In the genomic region with DNA sequence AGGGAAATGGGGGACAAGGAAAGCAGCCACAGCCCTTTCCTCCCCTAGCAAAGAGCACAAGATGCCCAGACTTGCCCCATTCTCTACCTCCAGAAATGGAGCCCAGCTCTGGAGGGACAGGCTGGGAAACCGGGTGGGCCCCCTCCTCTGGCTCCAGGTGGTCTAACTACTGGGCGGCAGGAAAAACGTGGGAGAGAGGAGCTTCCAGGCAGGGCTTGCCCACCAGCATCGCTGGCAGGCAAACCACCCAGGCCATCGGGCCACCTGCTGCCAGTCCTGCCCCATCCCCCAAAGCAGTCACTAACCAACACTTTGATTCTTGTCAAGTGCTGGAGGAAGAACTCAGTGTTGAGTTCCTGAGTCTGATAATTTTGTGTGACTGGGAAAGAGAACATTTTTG, we compare ENCODE assay signal across 26 cellular contexts. TPM values are rescaled to one million over a fixed set of nuclear protein-coding genes. Genes with fewer than 3 reads are reported as not detected.
"Had no signal": no experiment of that assay in that cellular context is flagged by ENCODE, and none has a peak within 500 bp of the region (broad histone marks: within the 10 kb centered on the region; RNA-seq: fewer than 3 reads in every experiment).

No MANE protein-coding gene starts in this region.

- H3K36me3 Mint-ChIP-seq: natural killer cell had no signal

- H3K4me1 Mint-ChIP-seq: immature natural killer cell; stimulated activated effector memory CD8-positive, alpha-beta T cell treated with anti-CD3 and anti-CD28 coated beads, Interleukin-12 subunit alpha, Interleukin-12 subunit beta, amount 100 ng/mL, for 72 hours had no signal

- H3K27ac Mint-ChIP-seq: activated naive CD4-positive, alpha-beta T cell treated with anti-CD3 and anti-CD28 coated beads, Interleukin-2, amount 50 U/mL, for 24 hours; natural killer cell; stimulated activated effector memory CD8-positive, alpha-beta T cell treated with anti-CD3 and anti-CD28 coated beads, Interleukin-12 subunit alpha, Interleukin-12 subunit beta, amount 100 ng/mL, for 72 hours had no signal

- H3K4me3 ChIP-seq: ascending aorta, breast epithelium, gastroesophageal sphincter, heart right ventricle, pancreas, smooth muscle cell, thoracic aorta, upper lobe of left lung had no signal

- H3K27me3 Mint-ChIP-seq: activated naive CD4-positive, alpha-beta T cell treated with anti-CD3 and anti-CD28 coated beads, Interleukin-2, amount 50 U/mL, for 24 hours had no signal

- H3K4me1 ChIP-seq: ascending aorta, breast epithelium, gastroesophageal sphincter, heart right ventricle, pancreas, upper lobe of left lung had no signal

- DNase-seq: activated CD4-positive, alpha-beta T cell treated with anti-CD3 and anti-CD28 coated beads, Interleukin-2, amount 50 U/mL, for 1 hour; activated CD8-positive, alpha-beta memory T cell treated with anti-CD3 and anti-CD28 coated beads for 24 hours; activated CD8-positive, alpha-beta memory T cell treated with anti-CD3 and anti-CD28 coated beads, Interleukin-2, amount 50 U/mL, for 48 hours; activated effector memory CD4-positive, alpha-beta T cell treated with anti-CD3 and anti-CD28 coated beads, Interleukin-2, amount 50 U/mL, for 16 hours; activated T-cell treated with anti-CD3 and anti-CD28 coated beads, Interleukin-2, amount 50 U/mL, for 48 hours; cerebellar nuclear complex; effector CD4-positive, alpha-beta T cell; heart right ventricle; immature natural killer cell; left ventricle myocardium superior; mesenchymal stem cell; natural killer cell; pancreas; stimulated activated CD4-positive, alpha-beta T cell treated with anti-CD3 and anti-CD28 coated beads, Interleukin-4, amount 100 ng/mL, for 24 hours; T1000; upper lobe of left lung had no signal

- H3K27me3 ChIP-seq: ascending aorta, breast epithelium, gastroesophageal sphincter, heart right ventricle, pancreas, upper lobe of left lung had no signal

- FAIRE-seq: pancreas had no signal

- H3K4me2 ChIP-seq: smooth muscle cell had no signal

- H3K4me3 Mint-ChIP-seq: activated naive CD4-positive, alpha-beta T cell treated with anti-CD3 and anti-CD28 coated beads, Interleukin-2, amount 50 U/mL, for 24 hours; immature natural killer cell; natural killer cell; stimulated activated effector memory CD8-positive, alpha-beta T cell treated with anti-CD3 and anti-CD28 coated beads, Interleukin-12 subunit alpha, Interleukin-12 subunit beta, amount 100 ng/mL, for 72 hours had no signal

- H3K9me3 Mint-ChIP-seq: activated naive CD4-positive, alpha-beta T cell treated with anti-CD3 and anti-CD28 coated beads, Interleukin-2, amount 50 U/mL, for 24 hours; immature natural killer cell; natural killer cell; stimulated activated effector memory CD8-positive, alpha-beta T cell treated with anti-CD3 and anti-CD28 coated beads, Interleukin-12 subunit alpha, Interleukin-12 subunit beta, amount 100 ng/mL, for 72 hours had no signal

- ATAC-seq: activated CD4-positive, CD25-positive, alpha-beta regulatory T cell treated with anti-CD3 and anti-CD28 coated beads, Interleukin-2, amount 50 U/mL, for 24 hours; esophagus mucosa; gastroesophageal sphincter; heart right ventricle; left ventricle myocardium superior; natural killer cell; pancreas; sciatic nerve; stimulated activated effector memory CD8-positive, alpha-beta T cell treated with anti-CD3 and anti-CD28 coated beads, Interleukin-12 subunit alpha, Interleukin-12 subunit beta, amount 100 ng/mL, for 72 hours had no signal

- H3K9me3 ChIP-seq: ascending aorta, breast epithelium, gastroesophageal sphincter, heart right ventricle, pancreas, thoracic aorta, upper lobe of left lung had no signal

- H3K36me3 ChIP-seq: pancreas had no signal

- H3K27ac ChIP-seq: ascending aorta, breast epithelium, gastroesophageal sphincter, heart right ventricle, pancreas, thoracic aorta, upper lobe of left lung had no signal

RNA-seq across cellular contexts. Expression of gene DNAAF8, which starts 15.9 kb away (rescaled TPM):
- total RNA-seq: ascending aorta, smooth muscle cell, thoracic aorta had no signal
